Comparison of ENCODE assay signal across 8 cellular contexts in the genomic region with DNA sequence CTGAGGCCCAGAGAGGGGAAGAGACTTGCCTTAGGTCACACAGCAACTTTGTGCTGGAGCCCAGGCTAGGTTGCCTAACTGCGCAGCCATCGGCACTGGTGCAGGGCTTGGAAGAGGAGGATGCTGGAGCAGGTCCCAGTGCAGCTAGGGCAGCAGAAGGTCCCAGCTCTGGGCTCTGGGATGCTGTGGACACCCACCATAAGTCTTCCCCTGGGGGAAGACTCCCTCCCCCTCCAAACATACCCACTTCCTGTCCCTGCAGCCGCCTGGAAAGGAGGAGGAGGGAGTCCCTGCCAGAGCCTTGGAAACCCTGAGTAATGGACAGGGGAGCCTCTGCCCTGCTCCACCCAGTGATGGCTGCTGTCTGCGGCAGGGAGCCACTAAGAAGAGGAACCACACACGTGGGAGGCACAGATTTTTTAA.
DNase-seq lines count a peak whose midpoint lies in the region; ATAC-seq and TF ChIP-seq lines count a peak whose summit lies in the region.

No MANE protein-coding gene starts in this region.

- H3K9me2 ChIP-seq in GM23248 (ENCODE audit: insufficient read depth), result no peaks in the 10 kb centered on the region
- H3K9me2 ChIP-seq in PC-3 (replicated peaks; ENCODE audit: low read length), result no peaks in the 10 kb centered on the region
- H3K9me2 ChIP-seq in Karpas-422 (replicated peaks; ENCODE audit: insufficient read depth, low read length), result no peaks in the 10 kb centered on the region

- peak overlapping the region; percentile 53; the same call in 1 of the 2 replicates for H3K4me3 ChIP-seq in GM23248
- H3K4me3 ChIP-seq in PC-3 (ENCODE audit: low read length), result peak overlapping the region; percentile 70
- no peak overlapping the region for H3K4me3 ChIP-seq in Karpas-422 (ENCODE audit: low read length)

- H4K20me1 ChIP-seq in GM23248 (ENCODE audit: insufficient read depth) (no peaks in the 10 kb centered on the region), PC-3 (ENCODE audit: low read length) (no peaks in the 10 kb centered on the region), Karpas-422 (ENCODE audit: insufficient read depth, low read depth, low read length) (no peaks in the 10 kb centered on the region)

- POLR2A ChIA-PET in PC-3 (lab: Charles Lee; ENCODE audit: unreplicated experiment), result no interaction called here

- peak; percentile 89 for DNase-seq in GM23248
- DNase-seq in PC-3, result peak; percentile 36
- DNase-seq in endothelial cell (ENCODE audit: low spot score), result no peak
- peak; percentile 76 for DNase-seq in sciatic nerve (ENCODE audit: low spot score)
- no peak for DNase-seq in Karpas-422
- DNase-seq in NCI-H187 (lab: John Stamatoyannopoulos, UW), result no peak
- DNase-seq in SHP77 treated with DMSO at 0.1 percent for 48 hours (lab: John Stamatoyannopoulos, UW), result no peak
- DNase-seq in cerebellum (ENCODE audit: low spot score), result no peak

- no peaks in the 10 kb centered on the region for H3K9me3 Mint-ChIP-seq in endothelial cell (ENCODE audit: unreplicated experiment)

- H3K9ac ChIP-seq in GM23248 (no peak overlapping the region), PC-3 (ENCODE audit: low read length) (no peak overlapping the region), Karpas-422 (ENCODE audit: low read length) (no peak overlapping the region)

- H3K4me3 Mint-ChIP-seq in endothelial cell (ENCODE audit: unreplicated experiment), result peak overlapping the region; percentile 57

- H3K27me3 ChIP-seq in GM23248 (replicated peaks; ENCODE audit: insufficient read depth) (peaks cover 23% of the 10 kb centered on the region), PC-3 (ENCODE audit: low read length) (no peaks in the 10 kb centered on the region), Karpas-422 (ENCODE audit: low read length) (no peaks in the 10 kb centered on the region)

- intact Hi-C loops in PC-3 (cut with micrococcal nuclease), result no loop called here
- intact Hi-C loops in sciatic nerve (cut with DNase I), result no loop called here

- in situ Hi-C loops in GM23248 (cut with MboI), result no loop called here

- H3K27ac ChIP-seq in GM23248 (no peak overlapping the region), PC-3 (ENCODE audit: low read length) (no peak overlapping the region), Karpas-422 (ENCODE audit: low read length) (no peak overlapping the region)

- peaks cover 13% of the 10 kb centered on the region for H3K27me3 Mint-ChIP-seq in endothelial cell (ENCODE audit: unreplicated experiment)

- no TSS peak for BruUV-seq in PC-3 (replicated peaks; lab: Mats Ljungman, UMichigan)

- H3K36me3 Mint-ChIP-seq in endothelial cell (ENCODE audit: low read depth, unreplicated experiment), result peaks cover 4% of the 10 kb centered on the region

- ATAC-seq in PC-3 (peak; percentile 19; the same call in 1 of the 2 replicates), sciatic nerve (peak; percentile 75)

- TF ChIP-seq CTCF in PC-3 (conservative IDR thresholded peaks at IDR 0.05; ENCODE audit: low read depth, low read length) (no peak), endothelial cell (IDR thresholded peaks at IDR 0.05; ENCODE audit: unreplicated experiment) (no peak)

- CTCF ChIA-PET in PC-3 (lab: Charles Lee), result no interaction called here

- no peak overlapping the region for H3K27ac Mint-ChIP-seq in endothelial cell (ENCODE audit: unreplicated experiment)

- H3K9me3 ChIP-seq in GM23248 (ENCODE audit: low read depth), result no peaks in the 10 kb centered on the region
- no peaks in the 10 kb centered on the region for H3K9me3 ChIP-seq in PC-3 (ENCODE audit: low read length)
- no peaks in the 10 kb centered on the region for H3K9me3 ChIP-seq in Karpas-422 (ENCODE audit: low read length)

- H3K4me1 ChIP-seq in GM23248 (ENCODE audit: insufficient read depth) (peaks cover 24% of the 10 kb centered on the region), PC-3 (ENCODE audit: insufficient read depth, low read length) (peaks cover 23% of the 10 kb centered on the region; the same call in 1 of the 2 replicates), Karpas-422 (ENCODE audit: low read length) (no peaks in the 10 kb centered on the region)

- peaks cover 3% of the 10 kb centered on the region for H3K4me1 Mint-ChIP-seq in endothelial cell (ENCODE audit: unreplicated experiment)

- H3F3A ChIP-seq in GM23248 (ENCODE audit: insufficient read depth), result 0 out of 2 replicates have a peak, but pooled peaks cover 4% of the 10 kb centered on the region
- H3F3A ChIP-seq in PC-3 (ENCODE audit: low read length, unreplicated experiment), result no peaks in the 10 kb centered on the region

- no peaks in the 10 kb centered on the region for H3K36me3 ChIP-seq in GM23248 (ENCODE audit: low read depth)
- H3K36me3 ChIP-seq in PC-3 (ENCODE audit: low read depth, low read length), result no peaks in the 10 kb centered on the region
- no peaks in the 10 kb centered on the region for H3K36me3 ChIP-seq in Karpas-422 (ENCODE audit: insufficient read depth, low read length)

- H3K79me2 ChIP-seq in GM23248 (ENCODE audit: insufficient read depth) (no peaks in the 10 kb centered on the region), PC-3 (ENCODE audit: low read length) (no peaks in the 10 kb centered on the region), Karpas-422 (ENCODE audit: low read length) (no peaks in the 10 kb centered on the region)

- H3K4me2 ChIP-seq in GM23248 (ENCODE audit: unreplicated experiment), result peak overlapping the region; percentile 63
- peak overlapping the region; percentile 96 for H3K4me2 ChIP-seq in PC-3 (ENCODE audit: low read length)
- no peak overlapping the region for H3K4me2 ChIP-seq in Karpas-422 (ENCODE audit: low read depth, low read length, poor library complexity, severe bottlenecking)

- WGBS in GM23248 (ENCODE audit: low coverage in 1 of 2, low lambda C conversion rate in 2 of 2, missing lambda C conversion rate in 2 of 2), 2 experiments, result 3 to 7% methylated on average over 5 of the region's 5 CpGs

- no peak overlapping the region; the same call in 1 of the 2 replicates for H2AFZ ChIP-seq in GM23248
- H2AFZ ChIP-seq in PC-3 (ENCODE audit: low read length), result peak overlapping the region; percentile 92
- no peak overlapping the region for H2AFZ ChIP-seq in Karpas-422 (ENCODE audit: low read length)

Comparison
In these comparisons a context has a peak if more than half of its experiments do, and no peak if none do; other contexts are left out.
1. DNase-seq: peak in GM23248 (single experiment), PC-3 (single experiment) and sciatic nerve (single experiment); none in endothelial cell (single experiment), Karpas-422 (single experiment), NCI-H187 (0 of 2), SHP77 treated with DMSO at 0.1 percent for 48 hours (single experiment) and cerebellum (single experiment).